In the genomic region with DNA sequence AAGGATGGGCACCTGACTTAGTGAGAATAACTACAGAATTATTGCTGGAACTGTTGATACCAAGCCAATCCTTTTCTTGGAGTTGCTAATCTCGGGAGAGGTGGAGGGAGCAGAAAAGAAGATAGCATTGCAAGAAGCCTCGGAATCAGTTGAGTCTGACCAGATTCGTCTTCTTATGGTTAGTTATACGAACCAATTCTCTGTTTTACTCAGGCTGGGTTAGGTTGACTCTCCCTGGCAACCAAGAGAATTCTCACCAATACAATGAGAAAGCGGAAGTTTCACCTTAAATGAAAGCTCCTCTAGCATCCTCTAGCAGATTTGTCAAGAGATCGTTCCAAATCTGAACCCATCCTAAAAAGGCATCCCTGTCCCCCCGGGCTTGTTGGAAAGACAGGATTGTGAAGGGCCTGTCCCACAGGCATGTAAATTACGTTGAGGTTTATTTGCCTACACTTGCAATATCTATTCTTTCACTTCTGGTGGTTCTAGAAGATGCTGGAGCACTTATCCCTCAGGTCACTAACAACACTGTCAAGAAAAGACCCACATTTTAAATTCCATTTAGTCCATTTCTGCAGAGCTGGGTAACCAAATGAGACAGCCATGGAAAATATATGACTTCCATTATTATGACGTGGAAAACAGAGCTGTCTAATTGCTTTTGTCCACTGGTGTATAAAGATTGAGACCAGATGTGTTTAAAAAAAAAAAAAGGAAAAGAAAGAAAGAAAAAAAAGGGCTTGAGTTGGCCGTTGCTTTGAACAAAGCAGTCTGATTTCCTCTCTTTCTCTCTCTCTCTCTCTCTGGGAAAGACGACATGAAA, we compare ENCODE assay signal across 9 cellular contexts. TPM values are rescaled to one million over a fixed set of nuclear protein-coding genes. Genes with fewer than 3 reads are reported as not detected.
DNase-seq lines count a peak whose midpoint lies in the region; ATAC-seq and TF ChIP-seq lines count a peak whose summit lies in the region.
"Had no signal": no experiment of that assay in that cellular context is flagged by ENCODE, and none has a peak within 500 bp of the region (broad histone marks: within the 10 kb centered on the region; RNA-seq: fewer than 3 reads in every experiment).

No MANE protein-coding gene starts in this region.

- no peak for TF ChIP-seq EP300 in sigmoid colon (IDR thresholded peaks at IDR 0.05)

- peaks cover 21% of the 10 kb centered on the region for H3K4me1 Mint-ChIP-seq in activated CD4-positive, alpha-beta memory T cell treated with anti-CD3 and anti-CD28 coated beads for 36 hours (ENCODE audit: low read depth)
- no peaks in the 10 kb centered on the region for H3K4me1 Mint-ChIP-seq in Calu3 (ENCODE audit: low read depth, unreplicated experiment)

- H3K27ac ChIP-seq in sigmoid colon = peak overlapping the region; percentile 33 to 67 (median 56)

- peak; percentile 16 for DNase-seq in activated CD4-positive, alpha-beta memory T cell treated with anti-CD3 and anti-CD28 coated beads for 36 hours
- DNase-seq in sigmoid colon = no peak
- DNase-seq in NK-92 treated with Interleukin-12 subunit alpha and Interleukin-12 subunit beta, amount 100 ng/mL, for 24 hours (lab: John Stamatoyannopoulos, UW) = no peak
- no peak for DNase-seq in activated CD4-positive, alpha-beta T cell treated with anti-CD3 and anti-CD28 coated beads, Interleukin-2, amount 50 U/mL, for 48 hours
- no peak for DNase-seq in NCI-H446 (lab: John Stamatoyannopoulos, UW)
- no peak for DNase-seq in Calu3

- no peaks in the 10 kb centered on the region for H3K27me3 ChIP-seq in sigmoid colon

- ATAC-seq in GM18907 (IDR thresholded peaks at IDR 0.05; ENCODE audit: unreplicated experiment) = peak; percentile 90
- ATAC-seq in HG02763 (IDR thresholded peaks at IDR 0.05; ENCODE audit: unreplicated experiment) = peak; percentile 74

- no TSS peak for BruUV-seq in Calu3 (replicated peaks; lab: Mats Ljungman, UMichigan)

- no peaks in the 10 kb centered on the region for H3K36me3 Mint-ChIP-seq in activated CD4-positive, alpha-beta memory T cell treated with anti-CD3 and anti-CD28 coated beads for 36 hours
- H3K36me3 Mint-ChIP-seq in Calu3 (ENCODE audit: insufficient read depth, unreplicated experiment) = no peaks in the 10 kb centered on the region

- peaks cover 0 to 18% (median 5%) of the 10 kb centered on the region in 4 donors for H3K4me1 ChIP-seq in sigmoid colon

- no peaks in the 10 kb centered on the region for H3K27me3 Mint-ChIP-seq in activated CD4-positive, alpha-beta memory T cell treated with anti-CD3 and anti-CD28 coated beads for 36 hours
- no peaks in the 10 kb centered on the region for H3K27me3 Mint-ChIP-seq in Calu3 (ENCODE audit: unreplicated experiment)

- H3K36me3 ChIP-seq in sigmoid colon = no peaks in the 10 kb centered on the region

- intact Hi-C loops in activated CD4-positive, alpha-beta memory T cell treated with anti-CD3 and anti-CD28 coated beads for 36 hours (cut with micrococcal nuclease) = loop anchor here (1.0 to 2.0 kb wide), 3 partner anchors 22 to 42 kb away; partner anchors contain the start of gene UBE2E1
- intact Hi-C loops in sigmoid colon (cut with DNase I) (no loop called here), Calu3 (cut with micrococcal nuclease; ENCODE audit: unreplicated experiment) (loop anchor here (5.0 kb wide), 1 partner anchor 580 kb away; no protein-coding TSS in a partner anchor)

- TF ChIP-seq CTCF in sigmoid colon (IDR thresholded peaks at IDR 0.05) = no peak
- TF ChIP-seq CTCF in Calu3 (IDR thresholded peaks at IDR 0.05; ENCODE audit: unreplicated experiment) = no peak

- no peak overlapping the region for H3K27ac Mint-ChIP-seq in activated CD4-positive, alpha-beta memory T cell treated with anti-CD3 and anti-CD28 coated beads for 36 hours
- no peak overlapping the region for H3K27ac Mint-ChIP-seq in Calu3 (ENCODE audit: unreplicated experiment)
- H3K27ac Mint-ChIP-seq: T-helper 1 cell treated with Interleukin-12 subunit alpha and Interleukin-12 subunit beta and Interleukin-4 antibody, amounts not matched to agents 30 μg/mL and 1 μg/mL, for 36 hours had no signal

- POLR2A ChIA-PET in activated CD4-positive, alpha-beta memory T cell treated with anti-CD3 and anti-CD28 coated beads for 36 hours (lab: Charles Lee) = no interaction called here

- H3K9me3 Mint-ChIP-seq in activated CD4-positive, alpha-beta memory T cell treated with anti-CD3 and anti-CD28 coated beads for 36 hours = no peaks in the 10 kb centered on the region
- H3K9me3 Mint-ChIP-seq in Calu3 (ENCODE audit: low read depth, unreplicated experiment) = no peaks in the 10 kb centered on the region
- H3K9me3 Mint-ChIP-seq: T-helper 1 cell treated with Interleukin-12 subunit alpha and Interleukin-12 subunit beta and Interleukin-4 antibody, amounts not matched to agents 30 μg/mL and 1 μg/mL, for 36 hours had no signal

- peak overlapping the region; percentile 46 for H3K4me3 Mint-ChIP-seq in activated CD4-positive, alpha-beta memory T cell treated with anti-CD3 and anti-CD28 coated beads for 36 hours
- H3K4me3 Mint-ChIP-seq in Calu3 (ENCODE audit: low read depth, unreplicated experiment) = no peak overlapping the region
- H3K4me3 Mint-ChIP-seq: T-helper 1 cell treated with Interleukin-12 subunit alpha and Interleukin-12 subunit beta and Interleukin-4 antibody, amounts not matched to agents 30 μg/mL and 1 μg/mL, for 36 hours had no signal

- peak overlapping the region in 3 of 4 donors; percentile 14 to 40 (median 38) for H3K4me3 ChIP-seq in sigmoid colon

- no peak for TF ChIP-seq POLR2A in sigmoid colon (IDR thresholded peaks at IDR 0.05)

- CTCF ChIA-PET in activated CD4-positive, alpha-beta memory T cell treated with anti-CD3 and anti-CD28 coated beads for 36 hours (lab: Charles Lee) = no interaction called here
- CTCF ChIA-PET in Calu3 (lab: Charles Lee) = interaction anchor here (0.6 to 0.7 kb wide), 2 partner anchors 16 to 37 kb away, joined by 4 read pairs; no protein-coding TSS in a partner anchor

- H3K9me3 ChIP-seq in sigmoid colon = no peaks in the 10 kb centered on the region

- 66 to 77% methylated on average over 11 of the region's 11 CpGs for WGBS in sigmoid colon, 2 donors

RNA-seq across cellular contexts. Expression of gene UBE2E1, which starts 43.3 kb away (rescaled TPM):
- total RNA-seq in activated CD4-positive, alpha-beta memory T cell treated with anti-CD3 and anti-CD28 coated beads for 36 hours = 10 to 100 TPM; 82.8 to 84.8 TPM
- total RNA-seq in sigmoid colon (100 to 1,000 TPM in 2 of 4 donors, 10 to 100 TPM in 2; 61.4 to 145 (median 104) TPM), Calu3 (2022) (68.9 and 74.3 TPM in 2 replicates)
- 100 to 1,000 TPM in 1 of 3 donors, 10 to 100 TPM in 2; 78.7 to 108 (median 95.3) TPM for polyA plus RNA-seq in sigmoid colon
